In the genomic region with DNA sequence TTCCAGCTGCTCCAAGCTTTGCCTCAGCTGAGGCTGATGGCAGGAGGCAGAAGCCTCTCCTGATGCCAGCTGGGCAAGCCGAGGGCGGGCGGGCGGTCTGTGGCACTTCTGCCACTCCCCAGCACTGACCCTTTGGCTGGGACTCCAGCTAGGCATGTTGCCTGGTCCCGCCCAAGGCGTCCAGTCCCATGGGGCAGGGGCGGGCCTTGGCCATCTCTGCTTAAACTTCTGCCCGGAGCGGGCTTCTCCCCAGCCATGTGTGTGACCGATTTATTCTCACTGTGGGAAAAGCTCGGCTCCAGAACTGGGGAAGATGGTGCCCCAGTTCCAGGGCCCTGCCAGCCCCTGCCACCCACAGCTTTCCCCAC, we compare ENCODE assay signal across 14 cellular contexts.
DNase-seq lines count a peak whose midpoint lies in the region; ATAC-seq, FAIRE-seq and TF ChIP-seq lines count a peak whose summit lies in the region.
"Had no signal": no experiment of that assay in that cellular context is flagged by ENCODE, and none has a peak within 500 bp of the region (broad histone marks: within the 10 kb centered on the region; RNA-seq: fewer than 3 reads in every experiment).

No MANE protein-coding gene starts in this region.

- H3K9me3 Mint-ChIP-seq in nephron progenitor cell: no peaks in the 10 kb centered on the region

- DNase-seq in DMS 273 (lab: John Stamatoyannopoulos, UW; ENCODE audit: unreplicated experiment) (peak; percentile 26), DMS 273 treated with DMSO at 0.1 percent for 48 hours (lab: John Stamatoyannopoulos, UW) (no peak), cardiac septum (ENCODE audit: low spot score) (peak; percentile 92), omental fat pad (ENCODE audit: low spot score) (no peak), ureter (ENCODE audit: low spot score) (peak; percentile 86), nephron progenitor cell (no peak), NCI-H1436 treated with DMSO at 0.1 percent for 48 hours (lab: John Stamatoyannopoulos, UW) (no peak), H54 (ENCODE audit: insufficient read length, low spot score) (no peak)
- DNase-seq: activated gamma-delta T cell treated with Interleukin-2 at 50 U/mL for 16 hours, KBM-7, NCI-H2227 treated with DMSO at 0.1 percent for 48 hours, SIG-M5 had no signal

- no peak overlapping the region for H3K27ac Mint-ChIP-seq in nephron progenitor cell

- peaks cover 13% of the 10 kb centered on the region for H3K4me1 Mint-ChIP-seq in nephron progenitor cell

- TF ChIP-seq POLR2A in H54 (IDR thresholded peaks at IDR 0.05; ENCODE audit: low read depth, low read length): no peak

- no peak for FAIRE-seq in H54 (lab: Jason Lieb, UNC)
- FAIRE-seq: endometrium had no signal

- intact Hi-C loops in cardiac septum (cut with DNase I): loop anchor here (2.0 to 10.0 kb wide), 3 partner anchors 19 to 395 kb away; no protein-coding TSS in a partner anchor

- H3K4me3 Mint-ChIP-seq in nephron progenitor cell: no peak overlapping the region

- ATAC-seq in omental fat pad (ENCODE audit: low FRiP score): peak; percentile 24
- ATAC-seq: activated CD4-positive, CD25-positive, alpha-beta regulatory T cell treated with anti-CD3 and anti-CD28 coated beads, Interleukin-2, amount 50 U/mL, for 24 hours had no signal

- H3K36me3 Mint-ChIP-seq in nephron progenitor cell (ENCODE audit: low read depth): peaks cover 26% of the 10 kb centered on the region

- TF ChIP-seq CTCF in omental fat pad (IDR thresholded peaks at IDR 0.05) (no peak), nephron progenitor cell (IDR thresholded peaks at IDR 0.05) (no peak)

- no peaks in the 10 kb centered on the region for H3K27me3 Mint-ChIP-seq in nephron progenitor cell (ENCODE audit: low read depth, poor library complexity)

Comparison
In these comparisons a context has a peak if more than half of its experiments do, and no peak if none do; other contexts are left out.
1. DNase-seq: peak in DMS 273 (single experiment), cardiac septum (single experiment) and ureter (single experiment); none in DMS 273 treated with DMSO at 0.1 percent for 48 hours (single experiment), omental fat pad (single experiment), nephron progenitor cell (single experiment), NCI-H1436 treated with DMSO at 0.1 percent for 48 hours (single experiment) and H54 (single experiment).